In genomic region chr16:66751992-66752322, GRCh38 we compare ENCODE assay signal across 8 cellular contexts. TPM values are rescaled to one million over a fixed set of nuclear protein-coding genes. Genes with fewer than 3 reads are reported as not detected.
DNase-seq lines count a peak whose midpoint lies in the region; ATAC-seq and TF ChIP-seq lines count a peak whose summit lies in the region.

No MANE protein-coding gene starts in this region.

- no peak for TF ChIP-seq POLR2A in vagina (IDR thresholded peaks at IDR 0.05)

- peak overlapping the region; percentile 64 for H3K4me3 Mint-ChIP-seq in mesothelial cell of epicardium

- H3K27ac ChIP-seq in left ventricle myocardium inferior (replicated peaks) (peak overlapping the region; percentile 99), vagina (peak overlapping the region; percentile 89)

- intact Hi-C loops in left ventricle myocardium inferior (cut with micrococcal nuclease) (no loop called here), left cardiac atrium (cut with DNase I) (no loop called here), vagina (cut with DNase I) (no loop called here)

- H3K27me3 ChIP-seq in left ventricle myocardium inferior (ENCODE audit: low read depth) = no peaks in the 10 kb centered on the region
- no peaks in the 10 kb centered on the region for H3K27me3 ChIP-seq in vagina

- H3K27ac Mint-ChIP-seq in mesothelial cell of epicardium = peak overlapping the region; percentile 82

- H3K4me1 Mint-ChIP-seq in mesothelial cell of epicardium = peaks cover 23% of the 10 kb centered on the region

- no peak for ATAC-seq in left cardiac atrium
- ATAC-seq in GM18909 (IDR thresholded peaks at IDR 0.05; ENCODE audit: poor library complexity, unreplicated experiment) = no peak

- in situ Hi-C loops in astrocyte of the spinal cord (cut with HindIII; ENCODE audit: low sequenced_read_pairs) = no loop called here

- H3K9me3 Mint-ChIP-seq in mesothelial cell of epicardium = no peaks in the 10 kb centered on the region

- H3K9me3 ChIP-seq in left ventricle myocardium inferior (replicated peaks) = no peaks in the 10 kb centered on the region
- no peaks in the 10 kb centered on the region for H3K9me3 ChIP-seq in vagina

- H3K27me3 Mint-ChIP-seq in mesothelial cell of epicardium (ENCODE audit: low read depth) = peaks cover 20% of the 10 kb centered on the region

- H3K4me3 ChIP-seq in left ventricle myocardium inferior (peak overlapping the region; percentile 99), astrocyte of the spinal cord (ENCODE audit: low read depth, low read length) (peak overlapping the region; percentile 31), vagina (peak overlapping the region; percentile 80 to 99)

- H3K36me3 ChIP-seq in left ventricle myocardium inferior = peaks cover 25% of the 10 kb centered on the region
- H3K36me3 ChIP-seq in vagina = peaks cover 0 to 14% of the 10 kb centered on the region in 2 donors

- DNase-seq in left ventricle myocardium inferior (no peak), left cardiac atrium (no peak), astrocyte of the spinal cord (ENCODE audit: low read depth, low spot score) (no peak), mesothelial cell of epicardium (ENCODE audit: low spot score in 2 of 2, unreplicated experiment in 2 of 2) (no peak), vagina (ENCODE audit: extremely low spot score in 2 of 2) (no peak), SKM-1 treated with dmso at 0.1 percent for 144 hours (lab: John Stamatoyannopoulos, UW; ENCODE audit: unreplicated experiment) (no peak), SIG-M5 (lab: John Stamatoyannopoulos, UW) (no peak)

- H3K36me3 Mint-ChIP-seq in mesothelial cell of epicardium = no peaks in the 10 kb centered on the region

- H3K4me1 ChIP-seq in left ventricle myocardium inferior (peaks cover 53% of the 10 kb centered on the region), vagina (peaks cover 41% of the 10 kb centered on the region)

- no peak for TF ChIP-seq CTCF in left ventricle myocardium inferior (IDR thresholded peaks at IDR 0.05; ENCODE audit: borderline replicate concordance)
- no peak for TF ChIP-seq CTCF in astrocyte of the spinal cord (IDR thresholded peaks at IDR 0.05; ENCODE audit: low read depth, low read length)
- no peak for TF ChIP-seq CTCF in mesothelial cell of epicardium (IDR thresholded peaks at IDR 0.05; ENCODE audit: unreplicated experiment)
- peak in 1 of 3 experiments; percentile 2 for TF ChIP-seq CTCF in vagina (IDR thresholded peaks at IDR 0.05)

RNA-seq across cellular contexts. Expression of gene DYNC1LI2, which starts 0.5 kb away (rescaled TPM):
- total RNA-seq in left ventricle myocardium inferior (82.9 TPM), left cardiac atrium (10 to 100 TPM; 81.6 to 90.6 TPM), mesothelial cell of epicardium (145 to 157 TPM (median 150 TPM) in 3 replicates), vagina (149 TPM)

RNA-seq across cellular contexts. Expression of gene TERB1, which starts 49.4 kb away (rescaled TPM):
- total RNA-seq in left ventricle myocardium inferior (not detected), left cardiac atrium (not detected), mesothelial cell of epicardium (0.18 to 0.49 TPM (median 0.34 TPM) in 3 replicates), vagina (not detected)

RNA-seq across cellular contexts. Expression of gene CMTM4, which starts 55.4 kb away (rescaled TPM):
- total RNA-seq in left ventricle myocardium inferior = 11.3 TPM
- total RNA-seq in left cardiac atrium = 10 to 100 TPM; 14.4 to 15.1 TPM
- total RNA-seq in mesothelial cell of epicardium = 60.1 to 63.4 TPM (median 60.8 TPM) in 3 replicates
- 15.7 TPM for total RNA-seq in vagina

Comparison
In these comparisons a context has a peak if more than half of its experiments do, and no peak if none do; other contexts are left out.
1. H3K4me3 ChIP-seq: peak in every context shown above with its lines; median percentile 99 in left ventricle myocardium inferior; 90 in vagina; 31 in astrocyte of the spinal cord.